Comparison of ENCODE assay signal across 16 cellular contexts in the genomic region with DNA sequence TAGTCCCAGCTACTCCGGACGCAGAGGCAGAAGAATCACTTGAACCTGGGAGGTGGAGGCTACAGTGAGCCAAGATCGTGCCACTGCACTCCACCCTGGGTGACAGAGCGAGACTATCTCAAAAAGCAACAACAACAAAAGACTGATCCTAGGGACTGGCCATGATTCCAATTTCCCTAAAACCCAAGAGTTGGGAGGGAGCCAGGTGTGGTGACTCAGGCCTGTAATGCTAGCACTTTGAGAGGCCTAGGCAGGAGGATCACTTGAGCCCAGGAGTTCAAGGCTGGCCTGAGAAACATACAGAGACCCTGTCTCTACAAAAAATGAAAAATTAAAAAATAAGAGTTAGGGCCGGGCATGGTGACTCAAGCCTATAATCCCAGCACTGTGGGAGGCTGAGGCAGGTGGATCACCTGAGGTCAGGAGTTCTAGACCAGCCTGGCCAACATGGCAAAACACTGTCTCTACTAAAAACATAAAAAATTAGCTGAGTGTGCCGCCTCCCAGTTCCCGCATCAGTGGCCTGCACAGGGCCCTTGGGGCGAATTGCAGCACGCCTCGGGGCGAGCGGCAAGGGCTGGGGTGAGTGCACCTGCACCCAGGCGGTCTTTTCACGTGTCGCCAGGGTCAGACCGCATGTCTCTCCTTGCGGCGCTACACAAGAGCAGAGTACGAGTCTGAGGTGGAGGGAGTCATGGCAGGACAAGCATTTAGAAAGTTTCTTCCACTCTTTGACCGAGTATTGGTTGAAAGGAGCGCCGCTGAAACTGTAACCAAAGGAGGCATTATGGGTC. TPM values are rescaled to one million over a fixed set of nuclear protein-coding genes. Genes with fewer than 3 reads are reported as not detected.
"Had no signal": no experiment of that assay in that cellular context is flagged by ENCODE, and none has a peak within 500 bp of the region (broad histone marks: within the 10 kb centered on the region; RNA-seq: fewer than 3 reads in every experiment).

No MANE protein-coding gene starts in this region.

- H3K79me2 ChIP-seq: parathyroid adenoma had no signal

- H3K4me3 ChIP-seq: lung had no signal

- H3K27ac ChIP-seq: parathyroid adenoma had no signal

- ATAC-seq: esophagus mucosa, left colon, left ventricle myocardium superior had no signal

- H2AFZ ChIP-seq: parathyroid adenoma had no signal

- FAIRE-seq: colon, small intestine had no signal

- DNase-seq: dermis blood vessel endothelial cell; effector CD8-positive, alpha-beta T cell; immature natural killer cell; left colon; left ventricle myocardium superior; mesendoderm; naive B cell; occipital lobe; small intestine; stimulated activated CD4-positive, alpha-beta T cell treated with anti-CD3 and anti-CD28 coated beads, Interleukin-2, amount 100 ng/mL, for 48 hours; stimulated activated naive CD4-positive, alpha-beta T cell treated with Interleukin-2 at 50 U/mL for 16 hours; trophoblast cell had no signal

- H3K9ac ChIP-seq: parathyroid adenoma had no signal

- H3K4me1 ChIP-seq: parathyroid adenoma had no signal

RNA-seq across cellular contexts. Expression of a gene that starts 40.8 kb away (rescaled TPM):
- polyA plus RNA-seq: immature natural killer cell had no signal

RNA-seq across cellular contexts. Expression of a gene that starts 51.2 kb away (rescaled TPM):
- total RNA-seq: left ventricle myocardium superior had no signal
